ENCODE assay signal across 8 cellular contexts in genomic region chr7:100167912-100168323, GRCh38. TPM values are rescaled to one million over a fixed set of nuclear protein-coding genes. Genes with fewer than 3 reads are reported as not detected.
DNase-seq lines count a peak whose midpoint lies in the region; ATAC-seq lines count a peak whose summit lies in the region.

No MANE protein-coding gene starts in this region.

- DNase-seq in activated T-cell treated with anti-CD3 and anti-CD28 coated beads, Interleukin-2, amount 50 U/mL, for 24 hours = no peak
- no peak for DNase-seq in activated T-cell treated with anti-CD3 and anti-CD28 coated beads, Interleukin-2, amount 50 U/mL, for 1 hour
- DNase-seq in adipocyte (ENCODE audit: low read depth) (peak; percentile 37), immature natural killer cell (no peak), HCEC 1CT (no peak)

- H3K4me1 ChIP-seq in adipocyte (ENCODE audit: control insufficient read depth, insufficient read depth, low read length) (peaks cover 9% of the 10 kb centered on the region), stomach smooth muscle (ENCODE audit: control insufficient read depth, insufficient read depth, low read length) (peaks cover 21% of the 10 kb centered on the region)

- peaks cover 76% of the 10 kb centered on the region for H3K4me1 Mint-ChIP-seq in activated T-cell treated with anti-CD3 and anti-CD28 coated beads, Interleukin-2, amount 50 U/mL, for 24 hours (ENCODE audit: low read depth)
- peaks cover 26 to 31% of the 10 kb centered on the region in 2 donors for H3K4me1 Mint-ChIP-seq in immature natural killer cell

- H3K27me3 Mint-ChIP-seq in activated T-cell treated with anti-CD3 and anti-CD28 coated beads, Interleukin-2, amount 50 U/mL, for 24 hours = peaks cover 2% of the 10 kb centered on the region
- H3K27me3 Mint-ChIP-seq in immature natural killer cell (ENCODE audit: low read depth in 3 of 3) = peaks cover 24 to 45% (median 30%) of the 10 kb centered on the region in 3 donors

- no peaks in the 10 kb centered on the region for H3K9me3 Mint-ChIP-seq in activated T-cell treated with anti-CD3 and anti-CD28 coated beads, Interleukin-2, amount 50 U/mL, for 24 hours
- H3K9me3 Mint-ChIP-seq in immature natural killer cell = peaks cover 0 to 2% (median 0%) of the 10 kb centered on the region in 6 donors

- H3K9me3 ChIP-seq in adipocyte (ENCODE audit: control insufficient read depth, low read length) (no peaks in the 10 kb centered on the region), stomach smooth muscle (ENCODE audit: control insufficient read depth in 2 of 2, low read length in 2 of 2) (no peaks in the 10 kb centered on the region)

- peak overlapping the region; percentile 61 for H3K9ac ChIP-seq in adipocyte (ENCODE audit: low read length)
- H3K9ac ChIP-seq in stomach smooth muscle (ENCODE audit: low read length in 2 of 2) = peak overlapping the region; percentile 62 to 74

- H3K36me3 Mint-ChIP-seq in activated T-cell treated with anti-CD3 and anti-CD28 coated beads, Interleukin-2, amount 50 U/mL, for 24 hours (ENCODE audit: low read depth) = no peaks in the 10 kb centered on the region
- no peaks in the 10 kb centered on the region for H3K36me3 Mint-ChIP-seq in immature natural killer cell

- H3K27ac Mint-ChIP-seq in activated T-cell treated with anti-CD3 and anti-CD28 coated beads, Interleukin-2, amount 50 U/mL, for 24 hours = peak overlapping the region; percentile 79
- H3K27ac Mint-ChIP-seq in immature natural killer cell = peak overlapping the region in 1 of 6 donors; percentile 4

- peak overlapping the region; percentile 11 for H3K27ac ChIP-seq in stomach smooth muscle (ENCODE audit: low read length)

- H3K4me3 Mint-ChIP-seq in activated T-cell treated with anti-CD3 and anti-CD28 coated beads, Interleukin-2, amount 50 U/mL, for 24 hours = peak overlapping the region; percentile 72
- peak overlapping the region; percentile 8 to 71 (median 26) for H3K4me3 Mint-ChIP-seq in immature natural killer cell

- ATAC-seq in HG02885 (IDR thresholded peaks at IDR 0.05; ENCODE audit: poor library complexity, unreplicated experiment) (no peak), GM19023 (IDR thresholded peaks at IDR 0.05; ENCODE audit: unreplicated experiment) (no peak)

- no peaks in the 10 kb centered on the region for H3K36me3 ChIP-seq in adipocyte (ENCODE audit: control insufficient read depth, insufficient read depth, low read length, severe bottlenecking)
- H3K36me3 ChIP-seq in stomach smooth muscle (ENCODE audit: control insufficient read depth in 2 of 2, insufficient read depth in 2 of 2, low read length in 2 of 2) = no peaks in the 10 kb centered on the region

- H3K4me3 ChIP-seq in adipocyte (ENCODE audit: low read length) (peak overlapping the region; percentile 76), stomach smooth muscle (ENCODE audit: low read length in 2 of 2) (peak overlapping the region; percentile 75 to 81)

- peaks cover 8% of the 10 kb centered on the region for H3K27me3 ChIP-seq in adipocyte (replicated peaks; ENCODE audit: control insufficient read depth, insufficient read depth, low read length)
- H3K27me3 ChIP-seq in stomach smooth muscle (ENCODE audit: control insufficient read depth in 1 of 2, insufficient read depth in 2 of 2, low read length in 2 of 2) = peaks cover 14 to 16% of the 10 kb centered on the region in 2 donors

RNA-seq across cellular contexts. Expression of gene GAL3ST4, which starts 0.5 kb away (rescaled TPM):
- under 1 TPM in 1 of 3 donors, not detected in 2; 0.08 TPM for polyA plus RNA-seq in immature natural killer cell

RNA-seq across cellular contexts. Expression of gene GPC2, which starts 9.3 kb away (rescaled TPM):
- polyA plus RNA-seq in immature natural killer cell = not detected

RNA-seq across cellular contexts. Expression of gene TRAPPC14, which starts 9.4 kb away (rescaled TPM):
- polyA plus RNA-seq in immature natural killer cell = 1 to 10 TPM in 2 of 3 donors, under 1 TPM in 1; 0.71 to 2.9 (median 1.8) TPM

RNA-seq across cellular contexts. Expression of gene STAG3, which starts 9.8 kb away (rescaled TPM):
- polyA plus RNA-seq in immature natural killer cell = 1 to 10 TPM in 1 of 3 donors, under 1 TPM in 2; 0.50 to 2.8 (median 0.72) TPM

RNA-seq across cellular contexts. Expression of gene LAMTOR4, which starts 19.2 kb away (rescaled TPM):
- 100 to 1,000 TPM; 408 to 587 (median 569) TPM for polyA plus RNA-seq in immature natural killer cell
